13 cellular contexts compared by ENCODE assay signal in the genomic region with DNA sequence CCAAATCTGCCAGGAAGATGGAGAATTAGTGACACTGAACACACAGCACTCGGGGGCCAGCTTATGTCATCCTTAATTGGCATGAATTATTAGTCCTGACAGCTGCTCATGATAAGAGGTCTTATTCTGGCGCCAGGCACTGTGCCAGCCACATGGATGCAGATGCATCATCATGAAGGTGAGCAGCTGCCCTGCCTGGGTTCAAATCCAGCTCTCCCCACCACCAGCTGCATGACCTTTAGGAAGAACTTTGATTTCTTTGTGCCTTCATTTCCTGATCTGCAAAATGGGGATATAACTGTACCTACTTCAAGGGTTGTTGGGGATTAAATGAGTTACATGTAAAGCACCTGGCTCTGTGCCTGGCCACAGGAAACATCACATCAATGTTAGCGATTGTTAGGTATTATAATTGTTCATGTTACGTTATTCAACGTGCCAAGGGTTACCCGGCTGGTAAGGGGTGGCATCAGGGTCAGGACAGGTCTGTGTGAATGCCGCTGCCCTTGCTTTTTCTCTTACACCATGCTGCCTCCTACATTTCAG. TPM values are rescaled to one million over a fixed set of nuclear protein-coding genes. Genes with fewer than 3 reads are reported as not detected.
DNase-seq lines count a peak whose midpoint lies in the region; ATAC-seq and TF ChIP-seq lines count a peak whose summit lies in the region.
"Had no signal": no experiment of that assay in that cellular context is flagged by ENCODE, and none has a peak within 500 bp of the region (broad histone marks: within the 10 kb centered on the region; RNA-seq: fewer than 3 reads in every experiment).

No MANE protein-coding gene starts in this region.

- peak overlapping the region; percentile 30 for H3K4me2 ChIP-seq in osteoblast (ENCODE audit: insufficient read depth, low read length)

- H3K9me3 ChIP-seq in osteoblast (ENCODE audit: low read depth, low read length) = no peaks in the 10 kb centered on the region

- H3K27me3 Mint-ChIP-seq in T-helper 2 cell treated with Interferon-gamma antibody and Interleukin-4, amounts not matched to agents 5 μg/mL and 100 μg/mL, for 36 hours (ENCODE audit: low read depth) = peaks cover 8% of the 10 kb centered on the region
- H3K27me3 Mint-ChIP-seq: activated naive CD8-positive, alpha-beta T cell treated with anti-CD3 and anti-CD28 coated beads, Interleukin-2, amount 50 U/mL, for 24 hours had no signal

- no peaks in the 10 kb centered on the region for H3K36me3 ChIP-seq in osteoblast (ENCODE audit: insufficient read depth, low read length)

- H3K36me3 Mint-ChIP-seq in T-helper 2 cell treated with Interferon-gamma antibody and Interleukin-4, amounts not matched to agents 5 μg/mL and 100 μg/mL, for 36 hours (ENCODE audit: low read depth) = no peaks in the 10 kb centered on the region
- H3K36me3 Mint-ChIP-seq: natural killer cell had no signal

- no peak for ATAC-seq in HG03571 (IDR thresholded peaks at IDR 0.05; ENCODE audit: unreplicated experiment)

- H2AFZ ChIP-seq in osteoblast (ENCODE audit: low read length) = no peak overlapping the region

- peaks cover 20% of the 10 kb centered on the region for H3K4me1 ChIP-seq in osteoblast (ENCODE audit: insufficient read depth, low read length)

- peaks cover 34% of the 10 kb centered on the region for H4K20me1 ChIP-seq in osteoblast (ENCODE audit: insufficient read depth, low read length)

- TF ChIP-seq CTCF in osteoblast (IDR thresholded peaks at IDR 0.05; ENCODE audit: extremely low read depth, low read depth, low read length) = no peak

- H3K4me1 Mint-ChIP-seq in T-helper 2 cell treated with Interferon-gamma antibody and Interleukin-4, amounts not matched to agents 5 μg/mL and 100 μg/mL, for 36 hours (ENCODE audit: low read depth) = peaks cover 15% of the 10 kb centered on the region

- no peak overlapping the region for H3K4me3 ChIP-seq in osteoblast (ENCODE audit: insufficient read depth, low read length)

- H3K4me3 Mint-ChIP-seq in T-helper 2 cell treated with Interferon-gamma antibody and Interleukin-4, amounts not matched to agents 5 μg/mL and 100 μg/mL, for 36 hours = no peak overlapping the region
- H3K4me3 Mint-ChIP-seq: activated CD4-positive, alpha-beta T cell treated with anti-CD3 and anti-CD28 coated beads, Interleukin-2, amount 10 ng/mL, durations not matched to agents 24 days and 14 days; activated naive CD8-positive, alpha-beta T cell treated with anti-CD3 and anti-CD28 coated beads, Interleukin-2, amount 50 U/mL, for 24 hours; CD8-positive, alpha-beta T cell; natural killer cell; stimulated activated effector memory CD8-positive, alpha-beta T cell treated with anti-CD3 and anti-CD28 coated beads, Interleukin-12 subunit alpha, Interleukin-12 subunit beta, amount 100 ng/mL, for 72 hours had no signal

- no peaks in the 10 kb centered on the region for H3K9me3 Mint-ChIP-seq in T-helper 2 cell treated with Interferon-gamma antibody and Interleukin-4, amounts not matched to agents 5 μg/mL and 100 μg/mL, for 36 hours
- H3K9me3 Mint-ChIP-seq: activated CD4-positive, alpha-beta T cell treated with anti-CD3 and anti-CD28 coated beads, Interleukin-2, amount 10 ng/mL, durations not matched to agents 24 days and 14 days; activated naive CD8-positive, alpha-beta T cell treated with anti-CD3 and anti-CD28 coated beads, Interleukin-2, amount 50 U/mL, for 24 hours; CD8-positive, alpha-beta T cell; natural killer cell; stimulated activated effector memory CD8-positive, alpha-beta T cell treated with anti-CD3 and anti-CD28 coated beads, Interleukin-12 subunit alpha, Interleukin-12 subunit beta, amount 100 ng/mL, for 72 hours had no signal

- H3K27ac Mint-ChIP-seq in T-helper 2 cell treated with Interferon-gamma antibody and Interleukin-4, amounts not matched to agents 5 μg/mL and 100 μg/mL, for 36 hours = no peak overlapping the region
- H3K27ac Mint-ChIP-seq: activated CD4-positive, alpha-beta T cell treated with anti-CD3 and anti-CD28 coated beads, Interleukin-2, amount 10 ng/mL, durations not matched to agents 24 days and 14 days; activated naive CD8-positive, alpha-beta T cell treated with anti-CD3 and anti-CD28 coated beads, Interleukin-2, amount 50 U/mL, for 24 hours; CD8-positive, alpha-beta T cell; natural killer cell; stimulated activated effector memory CD8-positive, alpha-beta T cell treated with anti-CD3 and anti-CD28 coated beads, Interleukin-12 subunit alpha, Interleukin-12 subunit beta, amount 100 ng/mL, for 72 hours had no signal

- H3K27ac ChIP-seq in osteoblast (ENCODE audit: low read depth, low read length) = peak overlapping the region; percentile 29

- peaks cover 41% of the 10 kb centered on the region for H3K79me2 ChIP-seq in osteoblast (ENCODE audit: insufficient read depth, low read length)

- no peaks in the 10 kb centered on the region for H3K27me3 ChIP-seq in osteoblast (ENCODE audit: insufficient read depth, low read length)

- DNase-seq in DMS 273 treated with DMSO at 0.1 percent for 48 hours (lab: John Stamatoyannopoulos, UW) = peak; percentile 45
- DNase-seq in NCI-H1694 treated with DMSO at 0.1 percent for 48 hours (lab: John Stamatoyannopoulos, UW) = peak; percentile 98
- peak; percentile 53 for DNase-seq in cerebellar cortex (ENCODE audit: low spot score)
- no peak for DNase-seq in osteoblast (ENCODE audit: insufficient read length, low spot score, missing footprints)
- no peak for DNase-seq in T-helper 2 cell treated with Interferon-gamma antibody and Interleukin-4, amounts not matched to agents 5 μg/mL and 100 μg/mL, for 36 hours (ENCODE audit: low spot score)
- no peak for DNase-seq in OCI-M1 (lab: John Stamatoyannopoulos, UW)
- DNase-seq in HuH-7 (ENCODE audit: low spot score) = no peak

RNA-seq across cellular contexts. Expression of a gene that starts 5.7 kb away (rescaled TPM):
- total RNA-seq in osteoblast = 21.7 and 25.6 TPM in 2 replicates

RNA-seq across cellular contexts. Expression of a gene that starts 16.8 kb away (rescaled TPM):
- total RNA-seq in osteoblast = 10.1 and 11.8 TPM in 2 replicates

Comparison
In these comparisons a context has a peak if more than half of its experiments do, and no peak if none do; other contexts are left out.
1. DNase-seq: peak in DMS 273 treated with DMSO at 0.1 percent for 48 hours (single experiment), NCI-H1694 treated with DMSO at 0.1 percent for 48 hours (single experiment) and cerebellar cortex (single experiment); none in osteoblast (single experiment), T-helper 2 cell treated with Interferon-gamma antibody and Interleukin-4, amounts not matched to agents 5 μg/mL and 100 μg/mL, for 36 hours (single experiment), OCI-M1 (single experiment) and HuH-7 (single experiment).